Comparison of ENCODE assay signal across 18 cellular contexts in genomic region chr2:11850082-11850481, GRCh38.
A peak's percentile ranks its signal among the peaks of the same experiment; 100 is the strongest.
DNase-seq lines count a peak whose midpoint lies in the region.
"Had no signal": no experiment of that assay in that cellular context is flagged by ENCODE, and none has a peak within 500 bp of the region (broad histone marks: within the 10 kb centered on the region; RNA-seq: fewer than 3 reads in every experiment).

No MANE protein-coding gene starts in this region.

- in situ Hi-C loops in G401 (cut with HindIII; ENCODE audit: low sequenced_read_pairs): no loop called here
- in situ Hi-C loops in KBM-7 (cut with MboI; ENCODE audit: low pct_unique_long_range_greater_than_20kb, low sequenced_read_pairs): no loop called here

- DNase-seq in G401 (ENCODE audit: low spot score) (peak; percentile 20), anterior cingulate cortex (lab: John Stamatoyannopoulos, UW) (peak in 56 of 58 donors; percentile 26 to 93 (median 78)), hypothalamus (lab: John Stamatoyannopoulos, UW) (peak in 49 of 51 donors; percentile 15 to 94 (median 76)), pons (ENCODE audit: low spot score) (peak; percentile 91), KBM-7 (no peak), NCI-H748 treated with DMSO at 0.1 percent for 48 hours (lab: John Stamatoyannopoulos, UW) (no peak), activated gamma-delta T cell (lab: John Stamatoyannopoulos, UW) (no peak)
- DNase-seq: activated CD4-positive, alpha-beta T cell treated with anti-CD3 and anti-CD28 coated beads, Interleukin-2, amount 50 U/mL, for 4 hours; adrenal gland; CD8-positive, alpha-beta memory T cell; effector CD4-positive, alpha-beta T cell; foreskin keratinocyte; GF-D8; mesenchymal stem cell; naive thymus-derived CD4-positive, alpha-beta T cell; NCI-H187; NCI-H2227 treated with DMSO at 0.1 percent for 48 hours; stimulated activated CD4-positive, alpha-beta T cell treated with anti-CD3 and anti-CD28 coated beads, Interleukin-1b, Interleukin-23, amount 100 ng/mL, for 48 hours had no signal

Comparison
In these comparisons a context has a peak if more than half of its experiments do, and no peak if none do; other contexts are left out.
1. DNase-seq: peak in G401 (single experiment), anterior cingulate cortex (56 of 58), hypothalamus (49 of 51) and pons (single experiment); none in KBM-7 (single experiment), NCI-H748 treated with DMSO at 0.1 percent for 48 hours (single experiment) and activated gamma-delta T cell (single experiment).